Comparison of ENCODE assay signal across 1 cellular context in genomic region chr16:15843635-15844279, GRCh38.
TF ChIP-seq lines count a peak whose summit lies in the region.

No MANE protein-coding gene starts in this region.

TF ChIP-seq in K562, 482 proteins besides CTCF, POLR2A, EP300 and RAD21:
- TF ChIP-seq, protein P1, sequence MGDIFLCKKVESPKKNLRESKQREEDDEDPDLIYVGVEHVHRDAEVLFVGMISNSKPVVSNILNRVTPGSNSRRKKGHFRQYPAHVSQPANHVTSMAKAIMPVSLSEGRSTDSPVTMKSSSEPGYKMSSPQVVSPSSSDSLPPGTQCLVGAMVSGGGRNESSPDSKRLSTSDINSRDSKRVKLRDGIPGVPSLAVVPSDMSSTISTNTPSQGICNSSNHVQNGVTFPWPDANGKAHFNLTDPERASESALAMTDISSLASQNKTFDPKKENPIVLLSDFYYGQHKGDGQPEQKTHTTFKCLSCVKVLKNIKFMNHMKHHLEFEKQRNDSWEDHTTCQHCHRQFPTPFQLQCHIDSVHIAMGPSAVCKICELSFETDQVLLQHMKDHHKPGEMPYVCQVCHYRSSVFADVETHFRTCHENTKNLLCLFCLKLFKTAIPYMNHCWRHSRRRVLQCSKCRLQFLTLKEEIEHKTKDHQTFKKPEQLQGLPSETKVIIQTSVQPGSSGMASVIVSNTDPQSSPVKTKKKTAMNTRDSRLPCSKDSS (IDR thresholded peaks at IDR 0.05; ENCODE audit: low read depth, partially characterized antibody), result no peak
- TF ChIP-seq ZNF316 (IDR thresholded peaks at IDR 0.05), result peak; percentile 28; the same call in 1 of the 2 replicates
